ENCODE assay signal across 8 cellular contexts in the genomic region with DNA sequence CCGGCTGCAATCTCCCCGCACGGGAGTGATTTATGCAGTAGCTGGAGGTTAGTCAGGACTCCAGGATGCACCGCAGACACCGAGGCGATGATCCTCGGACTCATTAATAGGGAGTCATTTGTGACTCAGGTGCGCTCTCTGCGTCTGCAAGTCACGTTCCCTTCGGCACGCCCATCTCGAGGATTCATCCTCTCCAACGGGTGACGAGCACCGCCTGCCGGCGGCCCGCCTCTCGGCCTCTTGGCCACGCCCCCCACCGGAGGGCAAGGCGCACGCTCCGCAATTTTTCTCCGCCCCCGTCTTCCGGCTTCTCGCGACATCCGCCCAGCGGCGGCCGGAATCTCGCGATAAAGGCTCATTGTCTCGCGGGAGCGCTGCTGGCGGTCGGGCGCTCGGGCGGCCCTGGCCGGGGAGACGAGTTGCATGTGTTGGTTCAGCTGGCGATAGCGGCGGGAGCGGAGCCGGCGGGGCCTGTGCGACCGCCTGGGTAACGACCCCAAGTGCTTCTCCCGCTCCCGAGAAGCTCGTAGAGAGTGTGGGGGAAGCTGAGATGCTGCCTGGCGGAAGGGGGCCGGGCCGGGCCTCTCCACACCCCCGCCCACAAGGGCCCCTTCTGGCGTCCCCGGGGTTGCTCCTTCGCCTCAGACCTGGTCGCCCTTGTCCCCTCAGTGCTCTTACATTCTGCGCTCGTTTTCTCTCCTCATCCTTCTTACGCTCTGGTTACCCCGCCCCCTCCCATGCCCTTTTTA. TPM values are rescaled to one million over a fixed set of nuclear protein-coding genes. Genes with fewer than 3 reads are reported as not detected.
DNase-seq lines count a peak whose midpoint lies in the region; ATAC-seq, FAIRE-seq and TF ChIP-seq lines count a peak whose summit lies in the region.

A gene with protein sequence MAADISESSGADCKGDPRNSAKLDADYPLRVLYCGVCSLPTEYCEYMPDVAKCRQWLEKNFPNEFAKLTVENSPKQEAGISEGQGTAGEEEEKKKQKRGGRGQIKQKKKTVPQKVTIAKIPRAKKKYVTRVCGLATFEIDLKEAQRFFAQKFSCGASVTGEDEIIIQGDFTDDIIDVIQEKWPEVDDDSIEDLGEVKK (plus strand): TSS at position 361 of the 749 bp plus-strand sequence. CDS start 878 bp downstream, outside the sequence.

- H3K27me3 ChIP-seq in BE2C, result no peaks in the 10 kb centered on the region

- H3K36me3 Mint-ChIP-seq in chondrocyte (ENCODE audit: low read depth), result peaks cover 29% of the 10 kb centered on the region

- peak within 1 kb of the TSS; percentile 97 for H3K27ac Mint-ChIP-seq in chondrocyte (ENCODE audit: unreplicated experiment)

- H3K4me1 ChIP-seq in BE2C (no peaks in the 10 kb centered on the region), kidney (ENCODE audit: control insufficient read depth in 1 of 2, insufficient read depth in 1 of 2, low read depth in 1 of 2, low read length in 2 of 2) (peaks cover 6 to 10% of the 10 kb centered on the region in 2 donors)

- H3K4me3 Mint-ChIP-seq in chondrocyte (ENCODE audit: unreplicated experiment), result peak within 1 kb of the TSS; percentile 97

- H3K27me3 Mint-ChIP-seq in chondrocyte (ENCODE audit: low read depth), result no peaks in the 10 kb centered on the region

- TF ChIP-seq CTCF in BE2C (IDR thresholded peaks at IDR 0.05; ENCODE audit: low read depth, low read length) (peak; percentile 70), chondrocyte (IDR thresholded peaks at IDR 0.05) (peak; percentile 95), kidney (IDR thresholded peaks at IDR 0.05; ENCODE audit: borderline replicate concordance, extremely low read depth, insufficient read depth) (peak; percentile 95)

- H3K4me3 ChIP-seq in BE2C (ENCODE audit: low read depth, low read length), result peak within 1 kb of the TSS; percentile 88
- peak within 1 kb of the TSS; percentile 84 to 94 for H3K4me3 ChIP-seq in kidney (ENCODE audit: low read length in 2 of 2)

- no peaks in the 10 kb centered on the region for H3K9me3 Mint-ChIP-seq in chondrocyte (ENCODE audit: low read depth)

- H3K36me3 ChIP-seq in BE2C (peaks cover 34% of the 10 kb centered on the region), kidney (ENCODE audit: control insufficient read depth in 1 of 2, insufficient read depth in 2 of 2, low read length in 2 of 2) (peaks cover 7 to 22% of the 10 kb centered on the region in 2 donors)

- H3K4me1 Mint-ChIP-seq in chondrocyte (ENCODE audit: low read depth), result peaks cover 31% of the 10 kb centered on the region

- H3K9ac ChIP-seq in kidney (ENCODE audit: low read length in 2 of 2), result peak within 1 kb of the TSS; percentile 38 to 93

- DNase-seq in BE2C (peak; percentile 99), NCI-H510A (lab: John Stamatoyannopoulos, UW) (peak; percentile 99), chondrocyte (ENCODE audit: low spot score) (peak; percentile 99), kidney (peak; percentile 99)
- DNase-seq in activated CD4-positive, alpha-beta T cell treated with anti-CD3 and anti-CD28 coated beads for 24 hours (ENCODE audit: low read depth in 2 of 2), result peak; percentile 99 to 100
- DNase-seq in stimulated activated CD4-positive, alpha-beta T cell treated with anti-CD3 and anti-CD28 coated beads, Interleukin-15, amount 100 ng/mL, for 24 hours, result peak; percentile 100

- intact Hi-C loops in kidney (cut with DNase I), result no loop called here

- H3K9me3 ChIP-seq in BE2C (no peaks in the 10 kb centered on the region), kidney (ENCODE audit: control insufficient read depth in 1 of 2, low read length in 2 of 2) (no peaks in the 10 kb centered on the region)

- no peak for FAIRE-seq in kidney (lab: Jason Lieb, UNC)

- ATAC-seq in HG03439 (IDR thresholded peaks at IDR 0.05; ENCODE audit: unreplicated experiment), result peak; percentile 96

- H3K27ac ChIP-seq in kidney (ENCODE audit: low read depth in 2 of 2, low read length in 2 of 2), result peak within 1 kb of the TSS; percentile 55 to 74

- TF ChIP-seq POLR2A in GM19193 (IDR thresholded peaks at IDR 0.05; ENCODE audit: extremely low read depth, insufficient read depth, insufficient read length), result peak; percentile 97

RNA-seq across cellular contexts. Expression of the gene that starts here (rescaled TPM):
- polyA plus RNA-seq in BE2C (2012; ENCODE audit: insufficient read depth, insufficient read length, low read depth), result 59.5 TPM
- total RNA-seq in chondrocyte (46.3 to 57.6 TPM (median 49.6 TPM) in 3 replicates), kidney (35.7 TPM)
- 31.5 TPM for polyA plus RNA-seq in kidney (ENCODE audit: insufficient read depth, low read depth, low replicate concordance)

Comparison
In these comparisons a context has a peak if more than half of its experiments do, and no peak if none do; other contexts are left out.
1. Peak in every context shown above with its lines: DNase-seq, ATAC-seq, H3K4me3 ChIP-seq and H3K27ac ChIP-seq.